8 cellular contexts compared by ENCODE assay signal in the genomic region with DNA sequence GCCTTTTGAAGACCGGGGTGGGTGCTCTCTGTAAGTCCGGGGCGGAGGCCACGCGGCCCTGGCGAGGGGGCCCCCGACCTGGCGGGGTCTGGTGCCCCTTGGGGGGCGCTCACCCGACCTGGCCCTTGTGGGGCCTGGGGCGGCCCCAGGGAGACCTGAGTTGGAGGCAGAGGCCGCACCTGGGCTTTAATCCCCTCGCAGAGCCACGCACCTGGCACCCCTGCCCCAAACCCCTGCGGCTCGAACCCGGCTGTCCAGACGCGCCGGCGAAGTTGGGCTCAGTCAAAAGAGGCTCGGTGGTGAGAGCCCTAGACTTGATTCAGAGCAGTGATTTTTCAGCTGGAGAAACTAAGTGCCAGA. TPM values are rescaled to one million over a fixed set of nuclear protein-coding genes. Genes with fewer than 3 reads are reported as not detected.
DNase-seq lines count a peak whose midpoint lies in the region; ATAC-seq and TF ChIP-seq lines count a peak whose summit lies in the region.

No MANE protein-coding gene starts in this region.

- peak overlapping the region; percentile 69 for H3K4me3 ChIP-seq in left ventricle myocardium inferior
- H3K4me3 ChIP-seq in Panc1 (ENCODE audit: low read depth in 2 of 2, low read length in 2 of 2) = peak overlapping the region; percentile 48 to 79
- H3K4me3 ChIP-seq in iPS-11a (ENCODE audit: low read depth, low read length) = peak overlapping the region; percentile 24
- H3K4me3 ChIP-seq in thymus (ENCODE audit: low read length) = peak overlapping the region; percentile 43

- DNase-seq in left ventricle myocardium inferior (no peak), Right ventricle myocardium inferior (ENCODE audit: missing footprints) (no peak), Panc1 (ENCODE audit: low read depth, low spot score) (no peak), erythroblast (lab: John Stamatoyannopoulos, UW) (no peak), GOT3 (lab: John Stamatoyannopoulos, UW) (no peak), NCI-H2171 treated with DMSO at 0.1 percent for 48 hours (lab: John Stamatoyannopoulos, UW) (no peak)

- no peak for TF ChIP-seq CTCF in left ventricle myocardium inferior (IDR thresholded peaks at IDR 0.05; ENCODE audit: borderline replicate concordance)
- no peak; the same call in 1 of the 2 replicates for TF ChIP-seq CTCF in Panc1 (IDR thresholded peaks at IDR 0.05)

- no peaks in the 10 kb centered on the region for H3K9me3 ChIP-seq in left ventricle myocardium inferior (replicated peaks)
- H3K9me3 ChIP-seq in Panc1 (ENCODE audit: control insufficient read depth, insufficient read depth, low read depth, low read length) = no peaks in the 10 kb centered on the region
- no peaks in the 10 kb centered on the region for H3K9me3 ChIP-seq in thymus (ENCODE audit: control insufficient read depth)

- peak overlapping the region; percentile 39 for H3K27ac ChIP-seq in left ventricle myocardium inferior (replicated peaks)
- peak overlapping the region; percentile 78 for H3K27ac ChIP-seq in Panc1 (ENCODE audit: low read length)
- peak overlapping the region; percentile 19 for H3K27ac ChIP-seq in thymus (ENCODE audit: low read depth)

- POLR2A ChIA-PET in Panc1 (lab: Charles Lee) = interaction anchor here (0.6 kb wide), 1 partner anchor 124 kb away, joined by 6 read pairs; no protein-coding TSS in a partner anchor

- in situ Hi-C loops in Panc1 (cut with HindIII; ENCODE audit: low pct_unique_long_range_greater_than_20kb, low sequenced_read_pairs) = no loop called here

- 31% methylated on average over 22 of the region's 22 CpGs for WGBS in thymus

- no peak for TF ChIP-seq POLR2A in erythroblast (IDR thresholded peaks at IDR 0.05; ENCODE audit: low read length)

- intact Hi-C loops in left ventricle myocardium inferior (cut with micrococcal nuclease) = loop anchor here (10.0 kb wide), 1 partner anchor 206 kb away; no protein-coding TSS in a partner anchor
- intact Hi-C loops in Right ventricle myocardium inferior (cut with DNase I) = loop anchor here (5.0 kb wide), 3 partner anchors 104 to 204 kb away; a partner anchor contains a TSS
- intact Hi-C loops in Panc1 (cut with micrococcal nuclease; ENCODE audit: unreplicated experiment) = no loop called here

- BruUV-seq in Panc1 (replicated peaks; lab: Mats Ljungman, UMichigan) = no TSS peak

- H3K4me1 ChIP-seq in left ventricle myocardium inferior (peaks cover 28% of the 10 kb centered on the region), Panc1 (ENCODE audit: control insufficient read depth, insufficient read depth, low read length) (peaks cover 12% of the 10 kb centered on the region; the same call in 1 of the 2 replicates), thymus (ENCODE audit: control insufficient read depth, insufficient read depth, low read length) (peaks cover 4% of the 10 kb centered on the region)

- no peak for ATAC-seq in Right ventricle myocardium inferior
- ATAC-seq in Panc1 = peak; percentile 68

- H3K27me3 ChIP-seq in left ventricle myocardium inferior (ENCODE audit: low read depth) (no peaks in the 10 kb centered on the region), Panc1 (ENCODE audit: control insufficient read depth, insufficient read depth, low read length) (no peaks in the 10 kb centered on the region), thymus (ENCODE audit: control insufficient read depth, insufficient read depth) (no peaks in the 10 kb centered on the region)

- CTCF ChIA-PET in Panc1 (lab: Charles Lee) = interaction anchor here (0.6 to 1.4 kb wide), 8 partner anchors 35 to 204 kb away, joined by 3 to 7 read pairs (median 4); no protein-coding TSS in a partner anchor

- peaks cover 39% of the 10 kb centered on the region for H3K36me3 ChIP-seq in left ventricle myocardium inferior
- no peaks in the 10 kb centered on the region for H3K36me3 ChIP-seq in Panc1 (ENCODE audit: control insufficient read depth, insufficient read depth, low read length)
- H3K36me3 ChIP-seq in thymus (ENCODE audit: control insufficient read depth, insufficient read depth) = peaks cover 29% of the 10 kb centered on the region

RNA-seq across cellular contexts. Expression of a gene that starts 0.3 kb away (rescaled TPM):
- 0.91 TPM for total RNA-seq in left ventricle myocardium inferior
- total RNA-seq in Right ventricle myocardium inferior = 1.3 TPM
- 4.2 TPM for total RNA-seq in Panc1 (2021; ENCODE audit: unreplicated experiment)
- polyA plus RNA-seq in Panc1 (2012; ENCODE audit: insufficient read length) = 3.3 TPM
- 2.0 TPM for polyA plus RNA-seq in thymus

RNA-seq across cellular contexts. Expression of a gene that starts 30.1 kb away (rescaled TPM):
- total RNA-seq in left ventricle myocardium inferior = 28.1 TPM
- total RNA-seq in Right ventricle myocardium inferior = 35.4 TPM
- 62.7 TPM for total RNA-seq in Panc1 (2021; ENCODE audit: unreplicated experiment)
- polyA plus RNA-seq in Panc1 (2012; ENCODE audit: insufficient read length) = 109 TPM
- 51.6 TPM for polyA plus RNA-seq in thymus

RNA-seq across cellular contexts. Expression of a gene that starts 60.0 kb away (rescaled TPM):
- total RNA-seq in left ventricle myocardium inferior = 1.3 TPM
- total RNA-seq in Right ventricle myocardium inferior = 2.3 TPM
- 0.51 TPM for total RNA-seq in Panc1 (2021; ENCODE audit: unreplicated experiment)
- polyA plus RNA-seq in Panc1 (2012; ENCODE audit: insufficient read length) = 0.57 TPM
- 0.87 TPM for polyA plus RNA-seq in thymus

Comparison
In these comparisons a context has a peak if more than half of its experiments do, and no peak if none do; other contexts are left out.
1. H3K27ac ChIP-seq: peak in every context shown above with its lines; median percentile 78 in Panc1; 39 in left ventricle myocardium inferior; 19 in thymus.